1 cellular context compared by ENCODE assay signal in the genomic region with DNA sequence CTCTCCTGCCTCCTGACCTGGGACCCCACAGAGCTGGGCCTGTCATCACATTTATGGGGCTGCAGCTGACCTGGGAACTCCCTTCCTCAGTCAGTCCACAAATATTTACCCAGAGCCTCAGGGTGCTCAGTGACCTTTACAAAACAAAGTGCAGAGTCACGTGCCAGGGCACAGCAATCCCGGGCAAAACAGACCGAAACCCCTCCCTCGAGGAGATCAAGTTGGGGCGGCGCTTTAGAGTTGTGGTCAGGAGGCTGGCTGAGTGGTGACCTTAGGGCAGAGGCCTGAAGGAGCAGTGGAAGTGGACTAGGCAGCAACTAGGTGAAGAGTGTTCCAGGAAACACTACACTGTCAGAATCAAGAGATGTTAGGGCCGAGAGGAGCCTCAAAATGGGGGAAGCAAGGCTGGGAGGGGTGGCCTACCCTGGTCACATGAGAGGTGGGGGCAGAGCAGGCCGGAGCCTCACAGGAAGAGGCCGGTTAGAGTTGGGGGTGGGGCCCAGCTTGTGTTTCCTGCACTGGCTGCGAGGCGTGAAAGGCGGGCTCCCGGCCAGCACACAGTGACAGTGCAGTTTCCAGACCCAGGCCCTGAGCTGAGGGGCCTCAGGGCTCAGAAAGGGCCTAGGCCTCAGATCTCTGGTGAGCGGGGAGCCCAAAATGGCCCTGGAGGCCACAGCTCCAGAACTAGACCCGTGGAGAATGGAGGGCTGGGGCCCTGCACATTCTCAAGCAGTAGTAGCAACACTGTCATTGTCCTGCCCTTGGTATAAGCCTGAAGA.
A peak's percentile ranks its signal among the peaks of the same experiment; 100 is the strongest.
TF ChIP-seq lines count a peak whose summit lies in the region.

No MANE protein-coding gene starts in this region.

TF ChIP-seq in GM12878, 131 proteins besides CTCF, POLR2A, EP300 and RAD21 (continues in another document):
- TF ChIP-seq CHD2 (IDR thresholded peaks at IDR 0.05; ENCODE audit: borderline replicate concordance, low read depth, low read length) (peak; percentile 85), ESRRA (IDR thresholded peaks at IDR 0.05; ENCODE audit: low read length) (peak; percentile 40; the same call in 1 of the 2 replicates), STAT1 (conservative IDR thresholded peaks at IDR 0.05) (no peak), ZNF207 (IDR thresholded peaks at IDR 0.05; ENCODE audit: borderline replicate concordance) (no peak), HDGF (IDR thresholded peaks at IDR 0.05) (peak; percentile 86; the same call in 1 of the 2 replicates), BHLHE40 (IDR thresholded peaks at IDR 0.05; ENCODE audit: borderline replicate concordance in 1 of 2, low read depth in 2 of 2, low read length in 1 of 2) (peak; percentile 97 to 98), BCL11A (IDR thresholded peaks at IDR 0.05; ENCODE audit: low read depth, low read length) (0 out of 2 replicates have a peak, but pooled peaks have one; percentile 7), EED (IDR thresholded peaks at IDR 0.05; ENCODE audit: low read depth) (peak; percentile 27; the same call in 1 of the 2 replicates), MTA3 (IDR thresholded peaks at IDR 0.05; ENCODE audit: borderline replicate concordance, low read length) (no peak), RAD51 (IDR thresholded peaks at IDR 0.05) (peak; percentile 97), ZNF24 (IDR thresholded peaks at IDR 0.05) (no peak), WRNIP1 (IDR thresholded peaks at IDR 0.05; ENCODE audit: borderline replicate concordance, low read depth, low read length) (peak; percentile 82), RB1 (IDR thresholded peaks at IDR 0.05; ENCODE audit: borderline replicate concordance) (peak; percentile 52; the same call in 1 of the 2 replicates), TCF3 (IDR thresholded peaks at IDR 0.05; ENCODE audit: borderline replicate concordance, insufficient read depth, low read depth, low read length) (peak; percentile 60; the same call in 1 of the 2 replicates), NBN (IDR thresholded peaks at IDR 0.05) (peak; percentile 96), IRF4 (IDR thresholded peaks at IDR 0.05; ENCODE audit: low read depth, low read length) (peak; percentile 55; the same call in 1 of the 2 replicates), BACH1 (IDR thresholded peaks at IDR 0.05; ENCODE audit: borderline replicate concordance) (peak; percentile 99), CEBPB (IDR thresholded peaks at IDR 0.05; ENCODE audit: borderline replicate concordance in 1 of 2, low read depth in 2 of 2, low read length in 2 of 2) (no peak)
- TF ChIP-seq, protein P1, sequence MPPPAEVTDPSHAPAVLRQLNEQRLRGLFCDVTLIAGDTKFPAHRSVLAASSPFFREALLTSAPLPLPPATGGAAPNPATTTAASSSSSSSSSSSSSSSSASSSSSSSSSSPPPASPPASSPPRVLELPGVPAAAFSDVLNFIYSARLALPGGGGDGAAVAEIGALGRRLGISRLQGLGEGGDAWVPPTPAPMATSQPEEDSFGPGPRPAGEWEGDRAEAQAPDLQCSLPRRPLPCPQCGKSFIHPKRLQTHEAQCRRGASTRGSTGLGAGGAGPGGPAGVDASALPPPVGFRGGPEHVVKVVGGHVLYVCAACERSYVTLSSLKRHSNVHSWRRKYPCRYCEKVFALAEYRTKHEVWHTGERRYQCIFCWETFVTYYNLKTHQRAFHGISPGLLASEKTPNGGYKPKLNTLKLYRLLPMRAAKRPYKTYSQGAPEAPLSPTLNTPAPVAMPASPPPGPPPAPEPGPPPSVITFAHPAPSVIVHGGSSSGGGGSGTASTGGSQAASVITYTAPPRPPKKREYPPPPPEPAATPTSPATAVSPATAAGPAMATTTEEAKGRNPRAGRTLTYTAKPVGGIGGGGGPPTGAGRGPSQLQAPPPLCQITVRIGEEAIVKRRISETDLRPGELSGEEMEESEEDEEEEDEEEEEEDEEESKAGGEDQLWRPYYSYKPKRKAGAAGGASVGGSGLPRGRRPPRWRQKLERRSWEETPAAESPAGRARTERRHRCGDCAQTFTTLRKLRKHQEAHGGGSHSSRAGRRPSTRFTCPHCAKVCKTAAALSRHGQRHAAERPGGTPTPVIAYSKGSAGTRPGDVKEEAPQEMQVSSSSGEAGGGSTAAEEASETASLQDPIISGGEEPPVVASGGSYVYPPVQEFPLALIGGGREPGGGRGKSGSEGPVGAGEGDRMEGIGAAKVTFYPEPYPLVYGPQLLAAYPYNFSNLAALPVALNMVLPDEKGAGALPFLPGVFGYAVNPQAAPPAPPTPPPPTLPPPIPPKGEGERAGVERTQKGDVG (CRISPR knock-in tag; IDR thresholded peaks at IDR 0.05), result 0 out of 2 replicates have a peak, but pooled peaks have one; percentile 12
- TF ChIP-seq, protein P2, sequence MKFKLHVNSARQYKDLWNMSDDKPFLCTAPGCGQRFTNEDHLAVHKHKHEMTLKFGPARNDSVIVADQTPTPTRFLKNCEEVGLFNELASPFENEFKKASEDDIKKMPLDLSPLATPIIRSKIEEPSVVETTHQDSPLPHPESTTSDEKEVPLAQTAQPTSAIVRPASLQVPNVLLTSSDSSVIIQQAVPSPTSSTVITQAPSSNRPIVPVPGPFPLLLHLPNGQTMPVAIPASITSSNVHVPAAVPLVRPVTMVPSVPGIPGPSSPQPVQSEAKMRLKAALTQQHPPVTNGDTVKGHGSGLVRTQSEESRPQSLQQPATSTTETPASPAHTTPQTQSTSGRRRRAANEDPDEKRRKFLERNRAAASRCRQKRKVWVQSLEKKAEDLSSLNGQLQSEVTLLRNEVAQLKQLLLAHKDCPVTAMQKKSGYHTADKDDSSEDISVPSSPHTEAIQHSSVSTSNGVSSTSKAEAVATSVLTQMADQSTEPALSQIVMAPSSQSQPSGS (IDR thresholded peaks at IDR 0.05; ENCODE audit: low read length), result no peak
- TF ChIP-seq, protein P3, sequence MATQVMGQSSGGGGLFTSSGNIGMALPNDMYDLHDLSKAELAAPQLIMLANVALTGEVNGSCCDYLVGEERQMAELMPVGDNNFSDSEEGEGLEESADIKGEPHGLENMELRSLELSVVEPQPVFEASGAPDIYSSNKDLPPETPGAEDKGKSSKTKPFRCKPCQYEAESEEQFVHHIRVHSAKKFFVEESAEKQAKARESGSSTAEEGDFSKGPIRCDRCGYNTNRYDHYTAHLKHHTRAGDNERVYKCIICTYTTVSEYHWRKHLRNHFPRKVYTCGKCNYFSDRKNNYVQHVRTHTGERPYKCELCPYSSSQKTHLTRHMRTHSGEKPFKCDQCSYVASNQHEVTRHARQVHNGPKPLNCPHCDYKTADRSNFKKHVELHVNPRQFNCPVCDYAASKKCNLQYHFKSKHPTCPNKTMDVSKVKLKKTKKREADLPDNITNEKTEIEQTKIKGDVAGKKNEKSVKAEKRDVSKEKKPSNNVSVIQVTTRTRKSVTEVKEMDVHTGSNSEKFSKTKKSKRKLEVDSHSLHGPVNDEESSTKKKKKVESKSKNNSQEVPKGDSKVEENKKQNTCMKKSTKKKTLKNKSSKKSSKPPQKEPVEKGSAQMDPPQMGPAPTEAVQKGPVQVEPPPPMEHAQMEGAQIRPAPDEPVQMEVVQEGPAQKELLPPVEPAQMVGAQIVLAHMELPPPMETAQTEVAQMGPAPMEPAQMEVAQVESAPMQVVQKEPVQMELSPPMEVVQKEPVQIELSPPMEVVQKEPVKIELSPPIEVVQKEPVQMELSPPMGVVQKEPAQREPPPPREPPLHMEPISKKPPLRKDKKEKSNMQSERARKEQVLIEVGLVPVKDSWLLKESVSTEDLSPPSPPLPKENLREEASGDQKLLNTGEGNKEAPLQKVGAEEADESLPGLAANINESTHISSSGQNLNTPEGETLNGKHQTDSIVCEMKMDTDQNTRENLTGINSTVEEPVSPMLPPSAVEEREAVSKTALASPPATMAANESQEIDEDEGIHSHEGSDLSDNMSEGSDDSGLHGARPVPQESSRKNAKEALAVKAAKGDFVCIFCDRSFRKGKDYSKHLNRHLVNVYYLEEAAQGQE (IDR thresholded peaks at IDR 0.05; ENCODE audit: low read depth, low read length), result 0 out of 2 replicates have a peak, but pooled peaks have one; percentile 25
- TF ChIP-seq, protein P4, sequence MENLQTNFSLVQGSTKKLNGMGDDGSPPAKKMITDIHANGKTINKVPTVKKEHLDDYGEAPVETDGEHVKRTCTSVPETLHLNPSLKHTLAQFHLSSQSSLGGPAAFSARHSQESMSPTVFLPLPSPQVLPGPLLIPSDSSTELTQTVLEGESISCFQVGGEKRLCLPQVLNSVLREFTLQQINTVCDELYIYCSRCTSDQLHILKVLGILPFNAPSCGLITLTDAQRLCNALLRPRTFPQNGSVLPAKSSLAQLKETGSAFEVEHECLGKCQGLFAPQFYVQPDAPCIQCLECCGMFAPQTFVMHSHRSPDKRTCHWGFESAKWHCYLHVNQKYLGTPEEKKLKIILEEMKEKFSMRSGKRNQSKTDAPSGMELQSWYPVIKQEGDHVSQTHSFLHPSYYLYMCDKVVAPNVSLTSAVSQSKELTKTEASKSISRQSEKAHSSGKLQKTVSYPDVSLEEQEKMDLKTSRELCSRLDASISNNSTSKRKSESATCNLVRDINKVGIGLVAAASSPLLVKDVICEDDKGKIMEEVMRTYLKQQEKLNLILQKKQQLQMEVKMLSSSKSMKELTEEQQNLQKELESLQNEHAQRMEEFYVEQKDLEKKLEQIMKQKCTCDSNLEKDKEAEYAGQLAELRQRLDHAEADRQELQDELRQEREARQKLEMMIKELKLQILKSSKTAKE (IDR thresholded peaks at IDR 0.05; ENCODE audit: low read depth, poor library complexity, severe bottlenecking), result peak; percentile 82
- TF ChIP-seq, protein P5, sequence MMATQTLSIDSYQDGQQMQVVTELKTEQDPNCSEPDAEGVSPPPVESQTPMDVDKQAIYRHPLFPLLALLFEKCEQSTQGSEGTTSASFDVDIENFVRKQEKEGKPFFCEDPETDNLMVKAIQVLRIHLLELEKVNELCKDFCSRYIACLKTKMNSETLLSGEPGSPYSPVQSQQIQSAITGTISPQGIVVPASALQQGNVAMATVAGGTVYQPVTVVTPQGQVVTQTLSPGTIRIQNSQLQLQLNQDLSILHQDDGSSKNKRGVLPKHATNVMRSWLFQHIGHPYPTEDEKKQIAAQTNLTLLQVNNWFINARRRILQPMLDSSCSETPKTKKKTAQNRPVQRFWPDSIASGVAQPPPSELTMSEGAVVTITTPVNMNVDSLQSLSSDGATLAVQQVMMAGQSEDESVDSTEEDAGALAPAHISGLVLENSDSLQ (IDR thresholded peaks at IDR 0.05), result peak; percentile 29; the same call in 1 of the 2 replicates
- TF ChIP-seq, protein P6, sequence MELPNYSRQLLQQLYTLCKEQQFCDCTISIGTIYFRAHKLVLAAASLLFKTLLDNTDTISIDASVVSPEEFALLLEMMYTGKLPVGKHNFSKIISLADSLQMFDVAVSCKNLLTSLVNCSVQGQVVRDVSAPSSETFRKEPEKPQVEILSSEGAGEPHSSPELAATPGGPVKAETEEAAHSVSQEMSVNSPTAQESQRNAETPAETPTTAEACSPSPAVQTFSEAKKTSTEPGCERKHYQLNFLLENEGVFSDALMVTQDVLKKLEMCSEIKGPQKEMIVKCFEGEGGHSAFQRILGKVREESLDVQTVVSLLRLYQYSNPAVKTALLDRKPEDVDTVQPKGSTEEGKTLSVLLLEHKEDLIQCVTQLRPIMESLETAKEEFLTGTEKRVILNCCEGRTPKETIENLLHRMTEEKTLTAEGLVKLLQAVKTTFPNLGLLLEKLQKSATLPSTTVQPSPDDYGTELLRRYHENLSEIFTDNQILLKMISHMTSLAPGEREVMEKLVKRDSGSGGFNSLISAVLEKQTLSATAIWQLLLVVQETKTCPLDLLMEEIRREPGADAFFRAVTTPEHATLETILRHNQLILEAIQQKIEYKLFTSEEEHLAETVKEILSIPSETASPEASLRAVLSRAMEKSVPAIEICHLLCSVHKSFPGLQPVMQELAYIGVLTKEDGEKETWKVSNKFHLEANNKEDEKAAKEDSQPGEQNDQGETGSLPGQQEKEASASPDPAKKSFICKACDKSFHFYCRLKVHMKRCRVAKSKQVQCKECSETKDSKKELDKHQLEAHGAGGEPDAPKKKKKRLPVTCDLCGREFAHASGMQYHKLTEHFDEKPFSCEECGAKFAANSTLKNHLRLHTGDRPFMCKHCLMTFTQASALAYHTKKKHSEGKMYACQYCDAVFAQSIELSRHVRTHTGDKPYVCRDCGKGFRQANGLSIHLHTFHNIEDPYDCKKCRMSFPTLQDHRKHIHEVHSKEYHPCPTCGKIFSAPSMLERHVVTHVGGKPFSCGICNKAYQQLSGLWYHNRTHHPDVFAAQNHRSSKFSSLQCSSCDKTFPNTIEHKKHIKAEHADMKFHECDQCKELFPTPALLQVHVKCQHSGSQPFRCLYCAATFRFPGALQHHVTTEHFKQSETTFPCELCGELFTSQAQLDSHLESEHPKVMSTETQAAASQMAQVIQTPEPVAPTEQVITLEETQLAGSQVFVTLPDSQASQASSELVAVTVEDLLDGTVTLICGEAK (IDR thresholded peaks at IDR 0.05; ENCODE audit: borderline replicate concordance), result peak; percentile 86; the same call in 1 of the 2 replicates
- TF ChIP-seq, protein P7, sequence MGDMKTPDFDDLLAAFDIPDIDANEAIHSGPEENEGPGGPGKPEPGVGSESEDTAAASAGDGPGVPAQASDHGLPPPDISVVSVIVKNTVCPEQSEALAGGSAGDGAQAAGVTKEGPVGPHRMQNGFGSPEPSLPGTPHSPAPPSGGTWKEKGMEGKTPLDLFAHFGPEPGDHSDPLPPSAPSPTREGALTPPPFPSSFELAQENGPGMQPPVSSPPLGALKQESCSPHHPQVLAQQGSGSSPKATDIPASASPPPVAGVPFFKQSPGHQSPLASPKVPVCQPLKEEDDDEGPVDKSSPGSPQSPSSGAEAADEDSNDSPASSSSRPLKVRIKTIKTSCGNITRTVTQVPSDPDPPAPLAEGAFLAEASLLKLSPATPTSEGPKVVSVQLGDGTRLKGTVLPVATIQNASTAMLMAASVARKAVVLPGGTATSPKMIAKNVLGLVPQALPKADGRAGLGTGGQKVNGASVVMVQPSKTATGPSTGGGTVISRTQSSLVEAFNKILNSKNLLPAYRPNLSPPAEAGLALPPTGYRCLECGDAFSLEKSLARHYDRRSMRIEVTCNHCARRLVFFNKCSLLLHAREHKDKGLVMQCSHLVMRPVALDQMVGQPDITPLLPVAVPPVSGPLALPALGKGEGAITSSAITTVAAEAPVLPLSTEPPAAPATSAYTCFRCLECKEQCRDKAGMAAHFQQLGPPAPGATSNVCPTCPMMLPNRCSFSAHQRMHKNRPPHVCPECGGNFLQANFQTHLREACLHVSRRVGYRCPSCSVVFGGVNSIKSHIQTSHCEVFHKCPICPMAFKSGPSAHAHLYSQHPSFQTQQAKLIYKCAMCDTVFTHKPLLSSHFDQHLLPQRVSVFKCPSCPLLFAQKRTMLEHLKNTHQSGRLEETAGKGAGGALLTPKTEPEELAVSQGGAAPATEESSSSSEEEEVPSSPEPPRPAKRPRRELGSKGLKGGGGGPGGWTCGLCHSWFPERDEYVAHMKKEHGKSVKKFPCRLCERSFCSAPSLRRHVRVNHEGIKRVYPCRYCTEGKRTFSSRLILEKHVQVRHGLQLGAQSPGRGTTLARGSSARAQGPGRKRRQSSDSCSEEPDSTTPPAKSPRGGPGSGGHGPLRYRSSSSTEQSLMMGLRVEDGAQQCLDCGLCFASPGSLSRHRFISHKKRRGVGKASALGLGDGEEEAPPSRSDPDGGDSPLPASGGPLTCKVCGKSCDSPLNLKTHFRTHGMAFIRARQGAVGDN (IDR thresholded peaks at IDR 0.05), result peak; percentile 98
- TF ChIP-seq, protein P8, sequence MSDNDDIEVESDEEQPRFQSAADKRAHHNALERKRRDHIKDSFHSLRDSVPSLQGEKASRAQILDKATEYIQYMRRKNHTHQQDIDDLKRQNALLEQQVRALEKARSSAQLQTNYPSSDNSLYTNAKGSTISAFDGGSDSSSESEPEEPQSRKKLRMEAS (IDR thresholded peaks at IDR 0.05; ENCODE audit: low read depth, low read length), result peak; percentile 77
